9 cellular contexts compared by ENCODE assay signal in the genomic region with DNA sequence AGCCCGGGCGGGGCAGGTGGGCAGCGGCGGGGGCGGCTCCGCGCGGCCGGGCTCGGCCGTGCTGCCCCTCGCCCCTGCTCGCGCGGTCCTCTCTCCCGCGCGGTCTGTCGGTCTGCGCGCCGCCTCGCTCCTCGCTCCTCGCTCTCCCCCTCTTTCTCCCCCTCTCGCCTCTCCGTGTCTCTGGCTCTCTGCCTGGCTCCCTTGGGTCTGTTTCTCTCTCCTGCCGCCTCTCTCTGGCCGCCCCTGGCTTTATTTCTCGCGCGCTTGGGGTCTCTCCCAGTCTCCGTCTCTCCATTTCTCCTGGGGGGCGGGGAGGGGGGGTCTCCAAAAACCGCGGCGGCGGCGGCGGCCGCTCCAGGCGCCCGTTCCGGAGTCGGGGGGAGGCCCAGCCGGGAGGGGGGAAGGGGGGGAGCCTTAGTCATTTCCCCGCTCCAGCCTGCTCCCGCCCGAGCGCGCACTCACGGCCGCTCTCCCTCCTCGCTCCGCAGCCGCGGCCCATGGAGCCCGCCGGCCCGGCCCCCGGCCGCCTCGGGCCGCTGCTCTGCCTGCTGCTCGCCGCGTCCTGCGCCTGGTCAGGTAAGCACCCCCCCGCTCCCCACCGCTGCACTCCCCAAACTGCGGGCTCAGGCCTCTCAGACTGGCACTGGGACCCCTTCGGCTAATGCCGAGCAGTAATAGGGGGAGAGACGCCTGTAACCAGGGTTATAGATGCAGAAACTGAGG. TPM values are rescaled to one million over a fixed set of nuclear protein-coding genes. Genes with fewer than 3 reads are reported as not detected.
DNase-seq lines count a peak whose midpoint lies in the region; ATAC-seq and TF ChIP-seq lines count a peak whose summit lies in the region.
"Had no signal": no experiment of that assay in that cellular context is flagged by ENCODE, and none has a peak within 500 bp of the region (broad histone marks: within the 10 kb centered on the region; RNA-seq: fewer than 3 reads in every experiment).

TSS of gene SIRPA (plus strand) at position 457 of the 723 bp plus-strand sequence. CDS start at position 498, 41 bp downstream.

- POLR2A ChIA-PET in activated CD8-positive, alpha-beta T cell treated with anti-CD3 and anti-CD28 coated beads for 36 hours (lab: Charles Lee), result no interaction called here

- TF ChIP-seq CTCF in activated CD8-positive, alpha-beta T cell treated with anti-CD3 and anti-CD28 coated beads for 36 hours (IDR thresholded peaks at IDR 0.05), result no peak
- no peak for TF ChIP-seq CTCF in fibroblast of the aortic adventitia (IDR thresholded peaks at IDR 0.05; ENCODE audit: insufficient read depth, low read length)

- H3K4me1 Mint-ChIP-seq in activated CD8-positive, alpha-beta T cell treated with anti-CD3 and anti-CD28 coated beads for 36 hours (ENCODE audit: low read depth), result no peaks in the 10 kb centered on the region

- no peak within 1 kb of the TSS for H3K27ac Mint-ChIP-seq in activated CD8-positive, alpha-beta T cell treated with anti-CD3 and anti-CD28 coated beads for 36 hours

- H3K4me3 Mint-ChIP-seq in activated CD8-positive, alpha-beta T cell treated with anti-CD3 and anti-CD28 coated beads for 36 hours, result peak within 1 kb of the TSS; percentile 57

- no peaks in the 10 kb centered on the region for H3K36me3 ChIP-seq in urinary bladder (ENCODE audit: insufficient read depth)

- intact Hi-C loops in activated CD8-positive, alpha-beta T cell treated with anti-CD3 and anti-CD28 coated beads for 36 hours (cut with micrococcal nuclease), result no loop called here

- DNase-seq in DMS 273 (lab: John Stamatoyannopoulos, UW; ENCODE audit: unreplicated experiment), result peak; percentile 81
- DNase-seq in DMS 273 treated with DMSO at 0.1 percent for 48 hours (lab: John Stamatoyannopoulos, UW), result no peak
- peak; percentile 39 to 58 for DNase-seq in Kasumi-1 (lab: John Stamatoyannopoulos, UW)
- peak; percentile 11 for DNase-seq in activated CD8-positive, alpha-beta T cell treated with anti-CD3 and anti-CD28 coated beads for 36 hours
- DNase-seq in fibroblast of the aortic adventitia (ENCODE audit: low read depth), result peak; percentile 62
- DNase-seq in myocyte (ENCODE audit: low read depth), result peak; percentile 64

- H3K9me3 Mint-ChIP-seq in activated CD8-positive, alpha-beta T cell treated with anti-CD3 and anti-CD28 coated beads for 36 hours, result no peaks in the 10 kb centered on the region

- under 1% methylated on average over 73 of the region's 74 CpGs for WGBS in urinary bladder

- no peaks in the 10 kb centered on the region for H3K36me3 Mint-ChIP-seq in activated CD8-positive, alpha-beta T cell treated with anti-CD3 and anti-CD28 coated beads for 36 hours (ENCODE audit: low read depth)

- H3K4me1 ChIP-seq in urinary bladder (ENCODE audit: insufficient read depth), result no peaks in the 10 kb centered on the region

- CTCF ChIA-PET in activated CD8-positive, alpha-beta T cell treated with anti-CD3 and anti-CD28 coated beads for 36 hours (lab: Charles Lee), result no interaction called here

- H3K4me3 ChIP-seq in fibroblast of the aortic adventitia (ENCODE audit: low read depth, low read length), result peak within 1 kb of the TSS; percentile 73
- peak within 1 kb of the TSS; percentile 69 for H3K4me3 ChIP-seq in urinary bladder (ENCODE audit: low read depth, low read length)

- peak within 1 kb of the TSS; percentile 87 for H3K27ac ChIP-seq in urinary bladder (ENCODE audit: low read depth)
- H3K27ac ChIP-seq: 22Rv1 had no signal

- ATAC-seq in activated CD8-positive, alpha-beta T cell treated with anti-CD3 and anti-CD28 coated beads for 36 hours, result peak; percentile 38
- no peak for ATAC-seq in HG03280 (IDR thresholded peaks at IDR 0.05; ENCODE audit: unreplicated experiment)

- peaks cover 49% of the 10 kb centered on the region for H3K27me3 Mint-ChIP-seq in activated CD8-positive, alpha-beta T cell treated with anti-CD3 and anti-CD28 coated beads for 36 hours

RNA-seq across cellular contexts. Expression of gene SIRPA, which starts in this region (rescaled TPM):
- total RNA-seq in activated CD8-positive, alpha-beta T cell treated with anti-CD3 and anti-CD28 coated beads for 36 hours, result under 1 TPM; 0.09 TPM
- total RNA-seq in fibroblast of the aortic adventitia (ENCODE audit: low replicate concordance) (12.2 and 18.3 TPM in 2 replicates), myocyte (2.9 and 5.3 TPM in 2 replicates), urinary bladder (11.2 TPM)
- 19.2 TPM for polyA plus RNA-seq in myocyte (2012)
- polyA plus RNA-seq in urinary bladder, result 27.8 TPM

Comparison
In these comparisons a context has a peak if more than half of its experiments do, and no peak if none do; other contexts are left out.
1. Peak in DNase-seq and ATAC-seq in activated CD8-positive, alpha-beta T cell treated with anti-CD3 and anti-CD28 coated beads for 36 hours; RNA of the gene not detected or under 1 TPM.